ENCODE assay signal across 9 cellular contexts in the genomic region with DNA sequence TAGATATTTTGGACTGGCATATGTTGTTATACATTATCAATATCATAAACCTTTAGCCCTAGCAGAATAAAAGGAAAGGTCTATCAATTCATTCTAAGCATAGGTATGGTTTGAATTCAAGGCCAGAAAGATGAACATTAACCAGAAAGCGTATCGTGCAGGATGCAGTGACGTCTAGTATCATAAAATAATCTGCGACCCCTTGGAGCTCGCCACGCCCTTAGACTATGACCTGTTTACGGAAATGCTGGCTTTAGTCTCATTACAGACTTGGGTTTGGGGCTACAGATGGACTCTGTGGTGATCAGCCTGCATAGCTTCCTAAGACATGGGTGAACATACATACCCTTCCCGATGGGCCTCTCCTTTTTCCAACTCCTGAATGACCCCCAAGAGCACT. TPM values are rescaled to one million over a fixed set of nuclear protein-coding genes. Genes with fewer than 3 reads are reported as not detected.
"Had no signal": no experiment of that assay in that cellular context is flagged by ENCODE, and none has a peak within 500 bp of the region (broad histone marks: within the 10 kb centered on the region; RNA-seq: fewer than 3 reads in every experiment).

No MANE protein-coding gene starts in this region.

- H3K4me3 ChIP-seq: GM12878 had no signal

- ATAC-seq: GM12878 had no signal

- FAIRE-seq: G401.6, GM12878, GM12891, GM12892, GM18507, GM19239 had no signal

- DNase-seq: GDM1, GF-D8 had no signal

RNA-seq across cellular contexts. Expression of gene INSYN2A, which starts 21.5 kb away (rescaled TPM):
- total RNA-seq: G401, GM12878 had no signal
- polyA plus RNA-seq: GM12878 had no signal
